ENCODE assay signal across 8 cellular contexts in the genomic region with DNA sequence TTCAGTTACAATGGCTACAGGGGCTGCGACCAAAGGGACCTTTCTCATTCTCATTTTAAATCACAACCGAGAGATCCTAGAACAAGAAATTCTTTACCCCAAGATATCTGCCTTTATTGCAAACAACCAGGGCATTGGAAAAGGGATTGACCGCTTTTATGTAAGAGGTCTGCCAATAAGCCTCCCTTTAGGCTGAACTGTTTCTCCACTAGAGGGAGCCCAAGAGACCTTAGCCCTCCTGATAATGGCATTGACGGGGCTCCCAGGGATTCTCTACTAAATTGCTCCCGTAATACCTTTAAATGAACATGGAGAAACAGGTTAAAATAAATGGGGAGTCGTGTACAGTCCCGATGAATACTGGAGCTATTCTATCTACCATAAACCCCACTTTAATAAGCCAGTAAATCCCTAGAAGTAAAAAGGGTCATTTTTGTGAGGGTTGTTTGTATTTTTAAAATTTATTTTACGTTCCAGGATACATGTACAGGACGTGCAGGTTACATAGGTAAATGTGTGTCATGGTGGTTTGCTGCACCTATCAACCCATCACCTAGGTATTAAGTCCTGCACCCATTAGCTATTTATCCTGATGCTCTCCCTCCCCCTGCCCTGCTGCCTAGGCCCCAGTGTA. TPM values are rescaled to one million over a fixed set of nuclear protein-coding genes. Genes with fewer than 3 reads are reported as not detected.
DNase-seq lines count a peak whose midpoint lies in the region; ATAC-seq, FAIRE-seq and TF ChIP-seq lines count a peak whose summit lies in the region.

No MANE protein-coding gene starts in this region.

- DNase-seq in EL (peak; percentile 62), RPMI8226 (peak; percentile 87), brain microvascular endothelial cell (peak; percentile 69), kidney (no peak), NCI-H187 (lab: John Stamatoyannopoulos, UW) (no peak)
- peak; percentile 24 for DNase-seq in stimulated activated naive CD8-positive, alpha-beta T cell treated with anti-CD3 and anti-CD28 coated beads, Interleukin-15, Interleukin-2, amounts not matched to agents 100 U/mL and 50 U/mL, for 24 hours

- no peaks in the 10 kb centered on the region for H3K4me1 ChIP-seq in Loucy (ENCODE audit: insufficient read depth, low read length, poor library complexity, severe bottlenecking)
- no peaks in the 10 kb centered on the region for H3K4me1 ChIP-seq in kidney (ENCODE audit: control insufficient read depth in 1 of 2, insufficient read depth in 1 of 2, low read depth in 1 of 2, low read length in 2 of 2)

- H3K27ac ChIP-seq in brain microvascular endothelial cell (no peak overlapping the region), kidney (ENCODE audit: low read depth in 2 of 2, low read length in 2 of 2) (no peak overlapping the region)

- no peaks in the 10 kb centered on the region for H3K36me3 ChIP-seq in Loucy (ENCODE audit: insufficient read depth, low read length)
- no peaks in the 10 kb centered on the region for H3K36me3 ChIP-seq in brain microvascular endothelial cell (replicated peaks)
- H3K36me3 ChIP-seq in kidney (ENCODE audit: control insufficient read depth in 1 of 2, insufficient read depth in 2 of 2, low read length in 2 of 2), result no peaks in the 10 kb centered on the region

- no peaks in the 10 kb centered on the region for H3K9me2 ChIP-seq in Loucy (replicated peaks; ENCODE audit: low read depth, low read length)

- FAIRE-seq in kidney (lab: Jason Lieb, UNC), result no peak

- peak; percentile 85 for ATAC-seq in GM21576 (IDR thresholded peaks at IDR 0.05; ENCODE audit: unreplicated experiment)
- ATAC-seq in stimulated activated naive CD8-positive, alpha-beta T cell treated with anti-CD3 and anti-CD28 coated beads, Interleukin-15, Interleukin-2, amounts not matched to agents 100 U/mL and 50 U/mL, for 24 hours, result no peak

- no peaks in the 10 kb centered on the region for H4K20me1 ChIP-seq in Loucy (ENCODE audit: insufficient read depth, low read length, poor library complexity, severe bottlenecking)

- H3F3A ChIP-seq in Loucy (ENCODE audit: low read depth), result no peaks in the 10 kb centered on the region

- no peaks in the 10 kb centered on the region for H3K27me3 ChIP-seq in Loucy (ENCODE audit: insufficient read depth, low read length, poor library complexity, severe bottlenecking)
- no peaks in the 10 kb centered on the region for H3K27me3 ChIP-seq in brain microvascular endothelial cell (replicated peaks)

- H2AFZ ChIP-seq in Loucy (ENCODE audit: low read length), result no peak overlapping the region

- H3K79me2 ChIP-seq in Loucy (ENCODE audit: insufficient read depth, low read length), result no peaks in the 10 kb centered on the region

- no peak overlapping the region for H3K4me2 ChIP-seq in Loucy (ENCODE audit: low read depth, low read length, poor library complexity, severe bottlenecking)

- in situ Hi-C loops in brain microvascular endothelial cell (cut with HindIII; ENCODE audit: low pct_ligation_motif_present, low sequenced_read_pairs), result no loop called here

- H3K9me3 ChIP-seq in Loucy (ENCODE audit: insufficient read depth, low read depth, low read length) (no peaks in the 10 kb centered on the region), kidney (ENCODE audit: control insufficient read depth in 1 of 2, low read length in 2 of 2) (no peaks in the 10 kb centered on the region)

- intact Hi-C loops in kidney (cut with DNase I), result no loop called here

- TF ChIP-seq CTCF in Loucy (conservative IDR thresholded peaks at IDR 0.05; ENCODE audit: low read length), result peak; percentile 97
- peak; percentile 96 for TF ChIP-seq CTCF in brain microvascular endothelial cell (IDR thresholded peaks at IDR 0.05; ENCODE audit: low read depth, low read length, missing control alignments)
- TF ChIP-seq CTCF in kidney (IDR thresholded peaks at IDR 0.05; ENCODE audit: borderline replicate concordance, extremely low read depth, insufficient read depth), result peak; percentile 59

- no peak overlapping the region for H3K4me3 ChIP-seq in Loucy (ENCODE audit: low read length, poor library complexity, severe bottlenecking)
- H3K4me3 ChIP-seq in brain microvascular endothelial cell (ENCODE audit: low read depth, low read length), result no peak overlapping the region
- H3K4me3 ChIP-seq in kidney (ENCODE audit: low read length in 2 of 2), result no peak overlapping the region

- H3K9ac ChIP-seq in Loucy (ENCODE audit: low read depth, low read length, poor library complexity, severe bottlenecking) (no peak overlapping the region), kidney (ENCODE audit: low read length in 2 of 2) (no peak overlapping the region)

RNA-seq across cellular contexts. Expression of a gene that starts 7.5 kb away (rescaled TPM):
- 0.63 TPM for total RNA-seq in kidney
- polyA plus RNA-seq in kidney (ENCODE audit: insufficient read depth, low read depth, low replicate concordance), result 0.82 TPM

Comparison
In these comparisons a context has a peak if more than half of its experiments do, and no peak if none do; other contexts are left out.
1. DNase-seq: peak in EL (single experiment), RPMI8226 (single experiment), brain microvascular endothelial cell (single experiment) and stimulated activated naive CD8-positive, alpha-beta T cell treated with anti-CD3 and anti-CD28 coated beads, Interleukin-15, Interleukin-2, amounts not matched to agents 100 U/mL and 50 U/mL, for 24 hours (single experiment); none in kidney (single experiment) and NCI-H187 (0 of 2).
2. Peak in every context shown above with its lines, with median percentiles within 50 percentile points of each other: CTCF ChIP-seq.